Comparison of ENCODE assay signal across 9 cellular contexts in genomic region chr1:116854294-116854693, GRCh38. TPM values are rescaled to one million over a fixed set of nuclear protein-coding genes. Genes with fewer than 3 reads are reported as not detected.
A peak's percentile ranks its signal among the peaks of the same experiment; 100 is the strongest.
DNase-seq lines count a peak whose midpoint lies in the region; ATAC-seq and TF ChIP-seq lines count a peak whose summit lies in the region.
"Had no signal": no experiment of that assay in that cellular context is flagged by ENCODE, and none has a peak within 500 bp of the region (broad histone marks: within the 10 kb centered on the region; RNA-seq: fewer than 3 reads in every experiment).

No MANE protein-coding gene starts in this region.

- 0 out of 2 replicates have a peak overlapping the region, but pooled peaks have one; percentile 21 for H3K9ac ChIP-seq in HCT116 (ENCODE audit: low read length)

- ATAC-seq in HCT116: peak; percentile 36; the same call in 1 of the 2 replicates
- no peak for ATAC-seq in activated CD8-positive, alpha-beta T cell treated with anti-CD3 and anti-CD28 coated beads for 36 hours

- no peak for TF ChIP-seq POLR2A in HCT116 (IDR thresholded peaks at IDR 0.05; ENCODE audit: borderline replicate concordance, extremely low read depth, insufficient read depth, insufficient read length)

- H3K4me1 Mint-ChIP-seq in neural crest cell: peaks cover 37% of the 10 kb centered on the region
- peaks cover 16% of the 10 kb centered on the region for H3K4me1 Mint-ChIP-seq in activated CD8-positive, alpha-beta T cell treated with anti-CD3 and anti-CD28 coated beads for 36 hours (ENCODE audit: low read depth)

- H3K9me3 Mint-ChIP-seq in neural crest cell: no peaks in the 10 kb centered on the region
- no peaks in the 10 kb centered on the region for H3K9me3 Mint-ChIP-seq in activated CD8-positive, alpha-beta T cell treated with anti-CD3 and anti-CD28 coated beads for 36 hours

- peak in 2 of 3 experiments; percentile 24 to 26; a peak in 3 of 6 replicates for TF ChIP-seq CTCF in HCT116 (IDR thresholded peaks at IDR 0.05 in 2 of 3, conservative IDR thresholded peaks at IDR 0.05 in 1 of 3; ENCODE audit: borderline replicate concordance in 1 of 3, insufficient read depth in 1 of 3, low read depth in 2 of 3, low read length in 2 of 3)
- peak; percentile 33; the same call in 1 of the 2 replicates for TF ChIP-seq CTCF in PC-9 (conservative IDR thresholded peaks at IDR 0.05)
- peak in 44 of 56 donors; percentile 10 to 58 (median 33) for TF ChIP-seq CTCF in dorsolateral prefrontal cortex (IDR thresholded peaks at IDR 0.05 in 54 of 56, conservative IDR thresholded peaks at IDR 0.05 in 2 of 56; ENCODE audit: low read depth in 1 of 56, partially characterized antibody in 56 of 56)
- TF ChIP-seq CTCF in neural crest cell (conservative IDR thresholded peaks at IDR 0.05): no peak
- no peak for TF ChIP-seq CTCF in activated CD8-positive, alpha-beta T cell treated with anti-CD3 and anti-CD28 coated beads for 36 hours (IDR thresholded peaks at IDR 0.05)

- H3K36me3 ChIP-seq in HCT116 (ENCODE audit: control insufficient read depth in 1 of 2, insufficient read depth in 2 of 2, low read length in 2 of 2): no peaks in the 10 kb centered on the region
- no peaks in the 10 kb centered on the region for H3K36me3 ChIP-seq in PC-9 (ENCODE audit: low read depth)

- peak overlapping the region; percentile 65 for H3K27ac Mint-ChIP-seq in neural crest cell (ENCODE audit: unreplicated experiment)
- H3K27ac Mint-ChIP-seq in activated CD8-positive, alpha-beta T cell treated with anti-CD3 and anti-CD28 coated beads for 36 hours: no peak overlapping the region

- H3K27me3 Mint-ChIP-seq in neural crest cell (ENCODE audit: low read depth): no peaks in the 10 kb centered on the region
- no peaks in the 10 kb centered on the region for H3K27me3 Mint-ChIP-seq in activated CD8-positive, alpha-beta T cell treated with anti-CD3 and anti-CD28 coated beads for 36 hours

- DNase-seq in HCT116 (ENCODE audit: low read depth, low spot score): no peak
- no peak for DNase-seq in PC-9
- no peak for DNase-seq in dorsolateral prefrontal cortex
- no peak for DNase-seq in neural crest cell (ENCODE audit: low read depth, low spot score)
- no peak for DNase-seq in activated CD8-positive, alpha-beta T cell treated with anti-CD3 and anti-CD28 coated beads for 36 hours
- no peak for DNase-seq in SHP77 treated with DMSO at 0.1 percent for 48 hours (lab: John Stamatoyannopoulos, UW)
- no peak for DNase-seq in occipital lobe (lab: John Stamatoyannopoulos, UW)
- no peak for DNase-seq in activated CD8-positive, alpha-beta memory T cell treated with anti-CD3 and anti-CD28 coated beads, Interleukin-2, amount 50 U/mL, for 48 hours
- DNase-seq: activated CD4-positive, CD25-positive, alpha-beta regulatory T cell treated with anti-CD3 and anti-CD28 coated beads, Interleukin-2, amount 50 U/mL, for 72 hours had no signal

- H3K9me3 ChIP-seq in HCT116 (ENCODE audit: control insufficient read depth in 1 of 2, insufficient read depth in 1 of 2, low read depth in 1 of 2, low read length in 2 of 2) (no peaks in the 10 kb centered on the region), PC-9 (ENCODE audit: insufficient read depth, low read depth) (no peaks in the 10 kb centered on the region)

- H2AFZ ChIP-seq in HCT116 (ENCODE audit: low read depth, low read length, poor library complexity, severe bottlenecking) (peak overlapping the region; percentile 66), PC-9 (peak overlapping the region; percentile 66)

- no peaks in the 10 kb centered on the region for H3K79me2 ChIP-seq in HCT116 (ENCODE audit: insufficient read depth, low read length)
- H3K79me2 ChIP-seq in PC-9 (ENCODE audit: low read depth): no peaks in the 10 kb centered on the region

- H3K4me2 ChIP-seq in HCT116 (ENCODE audit: low read length) (peak overlapping the region; percentile 66), PC-9 (peak overlapping the region; percentile 76)

- 0 out of 2 replicates have a peak, but pooled peaks cover 3% of the 10 kb centered on the region for H3K27me3 ChIP-seq in HCT116 (ENCODE audit: insufficient read depth, low read length)
- no peaks in the 10 kb centered on the region for H3K27me3 ChIP-seq in PC-9 (ENCODE audit: insufficient read depth, low read depth)
- H3K27me3 ChIP-seq in dorsolateral prefrontal cortex: no peaks in the 10 kb centered on the region

- H3K27ac ChIP-seq in HCT116 (ENCODE audit: low read depth, low read length): no peak overlapping the region
- H3K27ac ChIP-seq in PC-9: peak overlapping the region; percentile 77
- peak overlapping the region in 12 of 59 donors; percentile 5 to 69 (median 33) for H3K27ac ChIP-seq in dorsolateral prefrontal cortex

- RAD21 ChIA-PET in HCT116 (lab: Charles Lee; ENCODE audit: low non-redundant PET in 1 of 2, low total read pairs in 2 of 2, uncharacterized antibody in 2 of 2, unreplicated experiment in 2 of 2): interaction anchor here in 1 of 2 experiments (0.7 kb wide), 1 partner anchor 15 kb away, joined by 4 read pairs; no protein-coding TSS in a partner anchor

- H3K4me3 Mint-ChIP-seq in neural crest cell: no peak overlapping the region
- H3K4me3 Mint-ChIP-seq in activated CD8-positive, alpha-beta T cell treated with anti-CD3 and anti-CD28 coated beads for 36 hours: no peak overlapping the region

- CTCF ChIA-PET in HCT116 (lab: Charles Lee) (interaction anchor here (1.1 kb wide), 1 partner anchor 117 kb away, joined by 3 read pairs; no protein-coding TSS in a partner anchor), PC-9 (lab: Charles Lee) (interaction anchor here (0.6 to 1.3 kb wide), 2 partner anchors 23 to 144 kb away, joined by 3 to 8 read pairs; no protein-coding TSS in a partner anchor)
- CTCF ChIA-PET in activated CD8-positive, alpha-beta T cell treated with anti-CD3 and anti-CD28 coated beads for 36 hours (lab: Charles Lee): interaction anchor here (0.7 to 1.3 kb wide), 8 partner anchors 11 to 202 kb away, joined by 3 to 5 read pairs (median 4); no protein-coding TSS in a partner anchor

- no peaks in the 10 kb centered on the region for H3K36me3 Mint-ChIP-seq in neural crest cell (ENCODE audit: low read depth)
- no peaks in the 10 kb centered on the region for H3K36me3 Mint-ChIP-seq in activated CD8-positive, alpha-beta T cell treated with anti-CD3 and anti-CD28 coated beads for 36 hours (ENCODE audit: low read depth)

- intact Hi-C loops in HCT116 (cut with micrococcal nuclease) (loop anchor here (1.0 kb wide), 1 partner anchor 201 kb away; no protein-coding TSS in a partner anchor), PC-9 (cut with micrococcal nuclease; ENCODE audit: unreplicated experiment) (loop anchor here (10.0 kb wide), 1 partner anchor 279 kb away; the partner anchor contains the start of gene CD58), dorsolateral prefrontal cortex (cut with DNase I) (loop anchor here in 1 of 2 donors (5.0 kb wide), 1 partner anchor 203 kb away; no protein-coding TSS in a partner anchor)
- intact Hi-C loops in activated CD8-positive, alpha-beta T cell treated with anti-CD3 and anti-CD28 coated beads for 36 hours (cut with micrococcal nuclease): no loop called here

- H4K20me1 ChIP-seq in HCT116 (ENCODE audit: insufficient read depth): no peaks in the 10 kb centered on the region
- H4K20me1 ChIP-seq in PC-9 (ENCODE audit: insufficient read depth): no peaks in the 10 kb centered on the region

- H3K4me1 ChIP-seq in HCT116 (ENCODE audit: control insufficient read depth in 1 of 2, insufficient read depth in 2 of 2, low read length in 2 of 2): peaks cover 16 to 18% of the 10 kb centered on the region in 2 experiments
- H3K4me1 ChIP-seq in PC-9 (replicated peaks; ENCODE audit: insufficient read depth): peaks cover 52% of the 10 kb centered on the region

- H3K4me3 ChIP-seq in HCT116 (replicated peaks in 1 of 2; ENCODE audit: low read depth in 1 of 2, low read length in 2 of 2) (no peak overlapping the region), PC-9 (peak overlapping the region; percentile 34; the same call in 1 of the 2 replicates), dorsolateral prefrontal cortex (no peak overlapping the region)

- BruUV-seq in HCT116 (replicated peaks; lab: Mats Ljungman, UMichigan) (no TSS peak), PC-9 (replicated peaks; lab: Mats Ljungman, UMichigan) (no TSS peak)

- peak; percentile 40 for TF ChIP-seq RAD21 in HCT116 (IDR thresholded peaks at IDR 0.05; ENCODE audit: low read depth)

- POLR2A ChIA-PET in HCT116 (lab: Charles Lee) (no interaction called here), PC-9 (lab: Charles Lee; ENCODE audit: unreplicated experiment) (interaction anchor here (0.5 to 0.7 kb wide), 4 partner anchors 25 to 318 kb away, joined by 3 to 6 read pairs (median 4); no protein-coding TSS in a partner anchor)
- POLR2A ChIA-PET in activated CD8-positive, alpha-beta T cell treated with anti-CD3 and anti-CD28 coated beads for 36 hours (lab: Charles Lee): interaction anchor here (0.6 to 1.0 kb wide), 3 partner anchors 129 to 204 kb away, joined by 3 read pairs; no protein-coding TSS in a partner anchor

- H3K9me2 ChIP-seq in HCT116 (ENCODE audit: insufficient read depth) (no peaks in the 10 kb centered on the region), PC-9 (ENCODE audit: insufficient read depth) (no peaks in the 10 kb centered on the region)

- H3F3A ChIP-seq in PC-9 (ENCODE audit: insufficient read depth, low read depth): peaks cover 27% of the 10 kb centered on the region; the same call in 1 of the 2 replicates

TF ChIP-seq in HCT116, 20 proteins besides CTCF, POLR2A, EP300 and RAD21 (continues in another document):
- TF ChIP-seq SP1 (IDR thresholded peaks at IDR 0.05; ENCODE audit: low read depth) (no peak), EZH2 (IDR thresholded peaks at IDR 0.05) (no peak), MAX (IDR thresholded peaks at IDR 0.05) (no peak), FOSL1 (IDR thresholded peaks at IDR 0.05; ENCODE audit: low read depth) (no peak), TCF7L2 (IDR thresholded peaks at IDR 0.05; ENCODE audit: borderline replicate concordance, extremely low read depth, insufficient read depth, insufficient read length) (no peak), JUND (IDR thresholded peaks at IDR 0.05) (no peak), ZFX (IDR thresholded peaks at IDR 0.05) (no peak), CEBPB (IDR thresholded peaks at IDR 0.05; ENCODE audit: low read depth) (no peak)

RNA-seq across cellular contexts. Expression of gene PTGFRN, which starts 55.4 kb away (rescaled TPM):
- total RNA-seq in HCT116 (2021; ENCODE audit: unreplicated experiment): 60.6 TPM
- 19.1 and 28.3 TPM in 2 replicates for polyA plus RNA-seq in HCT116 (2012)
- total RNA-seq in PC-9 (2021): 83.7 and 87.3 TPM in 2 replicates
- 10 to 100 TPM; 10.1 to 48.6 (median 27.8) TPM for total RNA-seq in dorsolateral prefrontal cortex
- total RNA-seq in neural crest cell: 35.6 and 42.5 TPM in 2 replicates
- total RNA-seq in activated CD8-positive, alpha-beta T cell treated with anti-CD3 and anti-CD28 coated beads for 36 hours: 1 to 10 TPM; 7.0 to 8.4 TPM
- 52.7 TPM for total RNA-seq in occipital lobe

Comparison
In these comparisons a context has a peak if more than half of its experiments do, and no peak if none do; other contexts are left out.
1. CTCF ChIP-seq: peak in HCT116 (2 of 3), PC-9 (single experiment) and dorsolateral prefrontal cortex (44 of 56); none in neural crest cell (single experiment) and activated CD8-positive, alpha-beta T cell treated with anti-CD3 and anti-CD28 coated beads for 36 hours (single experiment).